ENCODE assay signal across 23 cellular contexts in genomic region chr20:10466855-10467254, GRCh38. TPM values are rescaled to one million over a fixed set of nuclear protein-coding genes. Genes with fewer than 3 reads are reported as not detected.
DNase-seq lines count a peak whose midpoint lies in the region; ATAC-seq, FAIRE-seq and TF ChIP-seq lines count a peak whose summit lies in the region.
"Had no signal": no experiment of that assay in that cellular context is flagged by ENCODE, and none has a peak within 500 bp of the region (broad histone marks: within the 10 kb centered on the region; RNA-seq: fewer than 3 reads in every experiment).

No MANE protein-coding gene starts in this region.

- peak overlapping the region in 3 of 10 donors; percentile 6 to 12 (median 8) for H3K4me3 ChIP-seq in heart right ventricle
- H3K4me3 ChIP-seq in H1 (ENCODE audit: extremely low read depth in 1 of 4, insufficient read depth in 2 of 4, low read depth in 3 of 4, low read length in 4 of 4), result peak overlapping the region in 1 of 4 experiments; percentile 30; a peak in 1 of 8 replicates
- no peak overlapping the region for H3K4me3 ChIP-seq in transverse colon
- H3K4me3 ChIP-seq: upper lobe of right lung had no signal

- no peak overlapping the region for H4K5ac ChIP-seq in H1 (ENCODE audit: insufficient read length, low read depth, low read length)

- no peak for TF ChIP-seq EP300 in H1 (IDR thresholded peaks at IDR 0.05; ENCODE audit: borderline replicate concordance in 1 of 2, low read depth in 2 of 2, low read length in 2 of 2)
- no peak for TF ChIP-seq EP300 in transverse colon (IDR thresholded peaks at IDR 0.05; ENCODE audit: low read depth)

- H3K9me3 Mint-ChIP-seq in nephron, result peaks cover 8% of the 10 kb centered on the region

- H3K27me3 Mint-ChIP-seq in nephron (ENCODE audit: low read depth), result peaks cover 6% of the 10 kb centered on the region
- H3K27me3 Mint-ChIP-seq: central memory CD8-positive, alpha-beta T cell had no signal

- H2AK5ac ChIP-seq in H1 (ENCODE audit: low read depth, low read length), result no peak overlapping the region

- no peak overlapping the region for H2AFZ ChIP-seq in H1 (ENCODE audit: low read length)

- FAIRE-seq in H1 (lab: Jason Lieb, UNC), result peak; percentile 77

- H3K23ac ChIP-seq in H1 (ENCODE audit: insufficient read length), result no peak overlapping the region

- TF ChIP-seq RAD21 in H1 (IDR thresholded peaks at IDR 0.05 in 1 of 2, conservative IDR thresholded peaks at IDR 0.05 in 1 of 2; ENCODE audit: low read depth in 2 of 2, low read length in 2 of 2), result no peak

- no peak overlapping the region for H2BK5ac ChIP-seq in H1 (ENCODE audit: low read depth, low read length)

- H3K27me3 ChIP-seq in heart right ventricle (no peaks in the 10 kb centered on the region), H1 (replicated peaks in 1 of 4; ENCODE audit: control insufficient read depth in 3 of 4, extremely low read depth in 1 of 4, insufficient read depth in 3 of 4, low read length in 3 of 4) (no peaks in the 10 kb centered on the region), transverse colon (no peaks in the 10 kb centered on the region)
- H3K27me3 ChIP-seq: adrenal gland, upper lobe of right lung had no signal

- peak overlapping the region in 1 of 4 experiments; percentile 34; a peak in 1 of 7 replicates for H3K9ac ChIP-seq in H1 (replicated peaks in 1 of 4; ENCODE audit: extremely low read depth in 1 of 4, low read depth in 3 of 4, low read length in 3 of 4)

- WGBS in heart right ventricle, 2 donors, result 56% methylated on average over 3 of the region's 3 CpGs
- 3% methylated on average over 3 of the region's 3 CpGs; no CpG with 5 or more reads in 1 of the 2 experiments for WGBS in H1 (ENCODE audit: extremely low coverage in 1 of 2, insufficient coverage in 1 of 2, insufficient read length in 1 of 2, insufficient replicate concordance in 2 of 2, low coverage in 1 of 2, low lambda C conversion rate in 2 of 2, missing lambda C conversion rate in 1 of 2), 2 experiments
- WGBS in transverse colon (ENCODE audit: low coverage in 1 of 2), 2 donors, result 80 to 89% methylated on average over 3 of the region's 3 CpGs

- intact Hi-C loops in heart right ventricle (cut with DNase I), result loop anchor here in 6 of 10 donors (5.0 to 10.0 kb wide), 8 partner anchors 85 to 1078 kb away; partner anchors contain the start of gene JAG1 (in 2 of the 6)
- intact Hi-C loops in cardiac septum (cut with DNase I), result loop anchor here (5.0 kb wide), 2 partner anchors 80 to 800 kb away; no protein-coding TSS in a partner anchor
- intact Hi-C loops in transverse colon (cut with DNase I; ENCODE audit: low total_unique reads), result loop anchor here (10.0 kb wide), 1 partner anchor 1078 kb away; no protein-coding TSS in a partner anchor

- no peak overlapping the region for H2BK12ac ChIP-seq in H1 (ENCODE audit: low read depth, low read length)

- H3K14ac ChIP-seq in H1 (ENCODE audit: insufficient read length), result no peak overlapping the region

- H4K8ac ChIP-seq in H1 (ENCODE audit: extremely low read depth, insufficient read depth, low read length), result no peak overlapping the region

- in situ Hi-C loops in transverse colon (cut with MboI; ENCODE audit: low pct_ligation_motif_present in 1 of 4, low pct_unique_long_range_greater_than_20kb in 1 of 4, low sequenced_read_pairs in 3 of 4), result loop anchor here in 3 of 4 donors (25.0 kb wide), 3 partner anchors 195 to 1070 kb away; partner anchors contain the start of gene JAG1 (in 1 of the 3)

- DNase-seq in heart right ventricle (no peak), cardiac septum (ENCODE audit: low spot score) (no peak), H1 (ENCODE audit: low read depth in 1 of 2, low spot score in 2 of 2) (no peak), transverse colon (no peak), hippocampal formation (lab: John Stamatoyannopoulos, UW) (no peak)
- DNase-seq: 8988T; activated CD4-positive, alpha-beta T cell treated with anti-CD3 and anti-CD28 coated beads, Interleukin-2, amount 50 U/mL, for 1 hour; activated CD8-positive, alpha-beta memory T cell treated with anti-CD3 and anti-CD28 coated beads, Interleukin-2, amount 50 U/mL, for 48 hours; activated effector memory CD4-positive, alpha-beta T cell treated with anti-CD3 and anti-CD28 coated beads, Interleukin-2, amount 50 U/mL, for 16 hours; adrenal gland; Calu3; GOT3; NCI-H1436 treated with DMSO at 0.1 percent for 48 hours; NCI-H2171 treated with DMSO at 0.1 percent for 48 hours; NCI-H526 treated with DMSO at 0.1 percent for 48 hours; occipital lobe; stimulated activated naive CD4-positive, alpha-beta T cell; upper lobe of right lung had no signal

- peaks cover 25% of the 10 kb centered on the region for H3K36me3 Mint-ChIP-seq in nephron (ENCODE audit: low read depth)

- H3K4me1 ChIP-seq in heart right ventricle (peaks cover 0 to 54% (median 43%) of the 10 kb centered on the region in 9 donors), H1 (replicated peaks in 1 of 4; ENCODE audit: control insufficient read depth in 3 of 4, insufficient read depth in 4 of 4, low read length in 3 of 4) (peaks cover 0 to 26% (median 22%) of the 10 kb centered on the region in 4 experiments; a peak in 5 of 7 replicates), transverse colon (peaks cover 6 to 43% (median 13%) of the 10 kb centered on the region in 4 donors)

- no peak overlapping the region for H3K4ac ChIP-seq in H1 (replicated peaks; ENCODE audit: insufficient read length, low read depth, low read length)

- H2BK20ac ChIP-seq in H1 (ENCODE audit: low read length), result no peak overlapping the region

- H3K23me2 ChIP-seq in H1 (ENCODE audit: low read depth, low read length), result no peaks in the 10 kb centered on the region

- TF ChIP-seq POLR2A in H1 (IDR thresholded peaks at IDR 0.05; ENCODE audit: control extremely low read depth in 1 of 2, low read depth in 2 of 2, low read length in 2 of 2), result no peak
- TF ChIP-seq POLR2A in transverse colon (IDR thresholded peaks at IDR 0.05), result no peak

- no peaks in the 10 kb centered on the region for H3K79me1 ChIP-seq in H1 (ENCODE audit: low read depth, low read length)

- TF ChIP-seq CTCF in heart right ventricle (IDR thresholded peaks at IDR 0.05) (no peak), H1 (IDR thresholded peaks at IDR 0.05; ENCODE audit: control extremely low read depth in 1 of 3, insufficient read depth in 1 of 3, low read depth in 1 of 3, low read length in 3 of 3) (no peak), nephron (IDR thresholded peaks at IDR 0.05; ENCODE audit: unreplicated experiment in 3 of 3) (no peak), transverse colon (IDR thresholded peaks at IDR 0.05) (no peak)

- H3K27ac Mint-ChIP-seq in nephron, result peak overlapping the region; percentile 79 to 93 (median 86)
- H3K27ac Mint-ChIP-seq: T-helper 1 cell treated with Interleukin-12 subunit alpha and Interleukin-12 subunit beta and Interleukin-4 antibody, amounts not matched to agents 30 μg/mL and 1 μg/mL, for 36 hours had no signal

- POLR2A ChIA-PET in H1 (lab: Charles Lee; ENCODE audit: partially characterized antibody), result interaction anchor here (0.6 to 2.5 kb wide), 3 partner anchors 30 to 149 kb away, joined by 3 to 10 read pairs (median 3); partner anchors contain the start of genes MKKS and SLX4IP

- H3K79me2 ChIP-seq in H1 (ENCODE audit: control insufficient read depth in 1 of 2, insufficient read depth in 2 of 2, low read length in 2 of 2), result peaks cover 0 to 11% of the 10 kb centered on the region in 2 experiments; a peak in 2 of 4 replicates

- H2BK120ac ChIP-seq in H1 (replicated peaks; ENCODE audit: low read depth, low read length), result no peak overlapping the region

- H4K20me1 ChIP-seq in H1 (replicated peaks in 1 of 2; ENCODE audit: control insufficient read depth in 1 of 2, insufficient read depth in 2 of 2, low read length in 2 of 2), result no peaks in the 10 kb centered on the region

- ATAC-seq in heart right ventricle (no peak), GM21619 (IDR thresholded peaks at IDR 0.05; ENCODE audit: unreplicated experiment) (no peak), HG03342 (IDR thresholded peaks at IDR 0.05; ENCODE audit: unreplicated experiment) (no peak)
- ATAC-seq: upper lobe of right lung had no signal

- no peak overlapping the region for H4K91ac ChIP-seq in H1 (replicated peaks; ENCODE audit: insufficient read length, low read length)

- H3K9me3 ChIP-seq in heart right ventricle (peaks cover 0 to 6% (median 0%) of the 10 kb centered on the region in 11 donors), H1 (ENCODE audit: insufficient read depth in 2 of 2, low read depth in 1 of 2, low read length in 1 of 2) (peaks cover 0 to 5% of the 10 kb centered on the region in 2 experiments; a peak in 1 of 4 replicates), transverse colon (no peaks in the 10 kb centered on the region)
- H3K9me3 ChIP-seq: upper lobe of right lung had no signal

- H3K27ac ChIP-seq in heart right ventricle (peak overlapping the region in 8 of 10 donors; percentile 2 to 76 (median 46)), H1 (ENCODE audit: low read depth, low read length) (no peak overlapping the region), transverse colon (peak overlapping the region in 3 of 4 donors; percentile 24 to 45 (median 44))
- H3K27ac ChIP-seq: upper lobe of right lung had no signal

- CTCF ChIA-PET in H1 (lab: Charles Lee; ENCODE audit: partially characterized antibody), result interaction anchor here (1.7 to 3.6 kb wide), 2 partner anchors 69 to 85 kb away, joined by 4 to 26 read pairs; no protein-coding TSS in a partner anchor

- H3K4me1 Mint-ChIP-seq in nephron, result peaks cover 43% of the 10 kb centered on the region

- H3K4me2 ChIP-seq in H1 (ENCODE audit: insufficient read depth in 1 of 2, low read depth in 2 of 2, low read length in 2 of 2), result peak overlapping the region; percentile 35 to 36

- H3K18ac ChIP-seq in H1 (ENCODE audit: extremely low read depth, low read length), result no peak overlapping the region

- peak overlapping the region in 1 of 3 experiments; percentile 51 for H3K4me3 Mint-ChIP-seq in nephron
- H3K4me3 Mint-ChIP-seq: central memory CD8-positive, alpha-beta T cell; T-helper 1 cell treated with Interleukin-12 subunit alpha and Interleukin-12 subunit beta and Interleukin-4 antibody, amounts not matched to agents 30 μg/mL and 1 μg/mL, for 36 hours had no signal

- H3K56ac ChIP-seq in H1 (replicated peaks; ENCODE audit: insufficient read length, low read depth, low read length), result no peak overlapping the region

- H3K36me3 ChIP-seq in heart right ventricle (no peaks in the 10 kb centered on the region), H1 (ENCODE audit: control insufficient read depth in 2 of 4, insufficient read depth in 4 of 4, low read length in 3 of 4) (peaks cover 0 to 3% (median under 1%) of the 10 kb centered on the region in 4 experiments; a peak in 2 of 8 replicates), transverse colon (no peaks in the 10 kb centered on the region)
- H3K36me3 ChIP-seq: adrenal gland, upper lobe of right lung had no signal

- no peak overlapping the region for H2BK15ac ChIP-seq in H1 (ENCODE audit: low read length)

RNA-seq across cellular contexts. Expression of gene SLX4IP, which starts 31.8 kb away (rescaled TPM):
- total RNA-seq in heart right ventricle (1 to 10 TPM; 1.6 to 3.1 (median 2.6) TPM), cardiac septum (2.3 TPM), transverse colon (1 to 10 TPM; 5.4 to 8.4 (median 7.5) TPM)
- polyA plus RNA-seq in heart right ventricle (1 to 10 TPM in 1 of 2 donors, under 1 TPM in 1; 0.71 to 2.8 TPM), H1 (2011; rRNA removed) (1.7 and 2.4 TPM in 2 replicates)
- total RNA-seq in H1 (2021; fragmentation: NEBNext Ultra II Directional; extraction: Animal tissue kit (Norgen Biotek cat#: 25700)), result 8.7 and 9.4 TPM in 2 replicates
- polyA plus RNA-seq in H1 (2011; cell fraction: cytosol; rRNA removed), result 2.3 TPM
- 4.1 TPM for polyA plus RNA-seq in H1 (2011; cell fraction: nucleus; rRNA removed)
- 2.6 to 4.5 TPM (median 2.8 TPM) in 4 replicates for polyA plus RNA-seq in H1 (2012, experiment 1 of 2)
- 0.31 TPM for polyA plus RNA-seq in H1 (2012, experiment 2 of 2)
- polyA plus RNA-seq in H1 (2013, experiment 1 of 2), result 3.5 TPM
- polyA plus RNA-seq in H1 (2013, experiment 2 of 2), result 3.6 TPM
- polyA minus RNA-seq in H1 (2011; rRNA and poly(A)+ RNA removed), result 11.9 and 12.4 TPM in 2 replicates
- 6.4 TPM for polyA minus RNA-seq in H1 (2011; cell fraction: cytosol; rRNA and poly(A)+ RNA removed)
- polyA minus RNA-seq in H1 (2011; cell fraction: nucleus; rRNA and poly(A)+ RNA removed), result 9.1 TPM

RNA-seq across cellular contexts. Expression of gene MKKS, which starts 32.8 kb away (rescaled TPM):
- total RNA-seq in heart right ventricle (10 to 100 TPM; 14.1 to 30.7 (median 19.4) TPM), cardiac septum (15.9 TPM), transverse colon (10 to 100 TPM in 3 of 4 donors, under 1 TPM in 1; 0.80 to 22.5 (median 17.6) TPM)
- polyA plus RNA-seq in heart right ventricle (10 to 100 TPM; 13.6 to 24.8 TPM), H1 (2011; rRNA removed) (8.3 and 15.9 TPM in 2 replicates)
- total RNA-seq in H1 (2021; fragmentation: NEBNext Ultra II Directional; extraction: Animal tissue kit (Norgen Biotek cat#: 25700)), result 21.7 and 24.8 TPM in 2 replicates
- 14.9 TPM for polyA plus RNA-seq in H1 (2011; cell fraction: cytosol; rRNA removed)
- 7.0 TPM for polyA plus RNA-seq in H1 (2011; cell fraction: nucleus; rRNA removed)
- polyA plus RNA-seq in H1 (2012, experiment 1 of 2), result 15.4 to 22.0 TPM (median 17.2 TPM) in 4 replicates
- polyA plus RNA-seq in H1 (2012, experiment 2 of 2), result 2.2 TPM
- polyA plus RNA-seq in H1 (2013, experiment 1 of 2), result 14.7 TPM
- 16.0 TPM for polyA plus RNA-seq in H1 (2013, experiment 2 of 2)
- polyA minus RNA-seq in H1 (2011; rRNA and poly(A)+ RNA removed), result 22.1 and 22.3 TPM in 2 replicates
- 10.3 TPM for polyA minus RNA-seq in H1 (2011; cell fraction: cytosol; rRNA and poly(A)+ RNA removed)
- polyA minus RNA-seq in H1 (2011; cell fraction: nucleus; rRNA and poly(A)+ RNA removed), result 9.2 TPM
